Comparison of ENCODE assay signal across 12 cellular contexts in genomic region chr17:19341641-19342610, GRCh38. TPM values are rescaled to one million over a fixed set of nuclear protein-coding genes. Genes with fewer than 3 reads are reported as not detected.
DNase-seq lines count a peak whose midpoint lies in the region; ATAC-seq and TF ChIP-seq lines count a peak whose summit lies in the region.
"Had no signal": no experiment of that assay in that cellular context is flagged by ENCODE, and none has a peak within 500 bp of the region (broad histone marks: within the 10 kb centered on the region; RNA-seq: fewer than 3 reads in every experiment).

No MANE protein-coding gene starts in this region.

- TF ChIP-seq CTCF in breast epithelium (IDR thresholded peaks at IDR 0.05) (no peak), MCF 10A (IDR thresholded peaks at IDR 0.05; ENCODE audit: unreplicated experiment) (no peak), mesothelial cell of epicardium (IDR thresholded peaks at IDR 0.05; ENCODE audit: unreplicated experiment) (no peak), upper lobe of right lung (IDR thresholded peaks at IDR 0.05) (no peak)

- DNase-seq in breast epithelium (ENCODE audit: low spot score in 2 of 2) (peak in 1 of 2 donors; percentile 49), MCF 10A (ENCODE audit: unreplicated experiment) (no peak), caudate nucleus (lab: John Stamatoyannopoulos, UW) (peak in 1 of 61 donors; percentile 49), mesothelial cell of epicardium (ENCODE audit: low spot score in 2 of 2, unreplicated experiment in 2 of 2) (no peak), upper lobe of right lung (peak; percentile 59), HuH-7.5 (ENCODE audit: low spot score) (no peak), D341Med (ENCODE audit: low spot score) (no peak)
- DNase-seq in NK-92 treated with Interleukin-12 subunit alpha and Interleukin-12 subunit beta, amount 100 ng/mL, for 24 hours (lab: John Stamatoyannopoulos, UW): no peak
- DNase-seq: KBM-7, NCI-H2081 had no signal

- TF ChIP-seq POLR2A in breast epithelium (IDR thresholded peaks at IDR 0.05): no peak

- H3K36me3 Mint-ChIP-seq in MCF 10A (ENCODE audit: insufficient read depth, unreplicated experiment) (peaks cover 12% of the 10 kb centered on the region), mesothelial cell of epicardium (peaks cover 2% of the 10 kb centered on the region)

- H3K27ac Mint-ChIP-seq in MCF 10A (ENCODE audit: low read depth, unreplicated experiment) (no peak overlapping the region), mesothelial cell of epicardium (peak overlapping the region; percentile 89)
- H3K27ac Mint-ChIP-seq: B cell had no signal

- peaks cover 16% of the 10 kb centered on the region for H3K4me1 Mint-ChIP-seq in MCF 10A (ENCODE audit: insufficient read depth, unreplicated experiment)
- peaks cover 22% of the 10 kb centered on the region for H3K4me1 Mint-ChIP-seq in mesothelial cell of epicardium

- BruUV-seq in MCF 10A (replicated peaks; lab: Mats Ljungman, UMichigan): no TSS peak

- intact Hi-C loops in breast epithelium (cut with DNase I; ENCODE audit: low total_unique reads) (no loop called here), MCF 10A (cut with micrococcal nuclease) (no loop called here), upper lobe of right lung (cut with DNase I) (no loop called here)

- H3K27ac ChIP-seq in breast epithelium (peak overlapping the region; percentile 38 to 93), caudate nucleus (ENCODE audit: low read depth, low read length) (peak overlapping the region; percentile 58), upper lobe of right lung (no peak overlapping the region)
- H3K27ac ChIP-seq: esophagus muscularis mucosa had no signal

- peaks cover 7 to 8% of the 10 kb centered on the region in 2 donors for H3K4me1 ChIP-seq in breast epithelium
- peaks cover 10% of the 10 kb centered on the region for H3K4me1 ChIP-seq in upper lobe of right lung

- POLR2A ChIA-PET in MCF 10A (lab: Yijun Ruan, JAX): interaction anchor here (0.6 to 1.2 kb wide), 3 partner anchors 13 to 20 kb away, joined by 3 read pairs; no protein-coding TSS in a partner anchor

- H3K27me3 Mint-ChIP-seq in MCF 10A (ENCODE audit: insufficient read depth, unreplicated experiment) (no peaks in the 10 kb centered on the region), mesothelial cell of epicardium (ENCODE audit: low read depth) (no peaks in the 10 kb centered on the region)

- ATAC-seq in upper lobe of right lung: no peak

- H3K4me3 Mint-ChIP-seq in MCF 10A (ENCODE audit: unreplicated experiment) (no peak overlapping the region), mesothelial cell of epicardium (no peak overlapping the region)
- H3K4me3 Mint-ChIP-seq: B cell had no signal

- H3K4me3 ChIP-seq in breast epithelium (no peak overlapping the region), upper lobe of right lung (no peak overlapping the region)
- H3K4me3 ChIP-seq: esophagus muscularis mucosa had no signal

- H3K9me3 Mint-ChIP-seq in MCF 10A (ENCODE audit: unreplicated experiment) (no peaks in the 10 kb centered on the region), mesothelial cell of epicardium (no peaks in the 10 kb centered on the region)

- H3K27me3 ChIP-seq in breast epithelium (no peaks in the 10 kb centered on the region), upper lobe of right lung (no peaks in the 10 kb centered on the region)
- H3K27me3 ChIP-seq: esophagus muscularis mucosa had no signal

- H3K9me3 ChIP-seq in breast epithelium (no peaks in the 10 kb centered on the region), upper lobe of right lung (no peaks in the 10 kb centered on the region)
- H3K9me3 ChIP-seq: esophagus muscularis mucosa had no signal

- no peaks in the 10 kb centered on the region for H3K36me3 ChIP-seq in breast epithelium
- H3K36me3 ChIP-seq in upper lobe of right lung: no peaks in the 10 kb centered on the region
- H3K36me3 ChIP-seq: esophagus muscularis mucosa had no signal

- CTCF ChIA-PET in MCF 10A (lab: Yijun Ruan, JAX): interaction anchor here (1.7 kb wide), 1 partner anchor 21 kb away, joined by 3 read pairs; the partner anchor contains the start of gene B9D1

RNA-seq across cellular contexts. Expression of gene B9D1, which starts 20.6 kb away (rescaled TPM):
- total RNA-seq in breast epithelium (10 to 100 TPM; 14.4 to 29.2 (median 28.4) TPM), MCF 10A (2022) (30.4 and 33.0 TPM in 2 replicates), mesothelial cell of epicardium (20.9 to 26.2 TPM (median 22.2 TPM) in 3 replicates), upper lobe of right lung (9.9 TPM)

RNA-seq across cellular contexts. Expression of gene MAPK7, which starts 36.4 kb away (rescaled TPM):
- 10 to 100 TPM; 21.4 to 39.0 (median 22.7) TPM for total RNA-seq in breast epithelium
- 14.5 and 18.2 TPM in 2 replicates for total RNA-seq in MCF 10A (2022)
- 46.0 to 49.0 TPM (median 47.6 TPM) in 3 replicates for total RNA-seq in mesothelial cell of epicardium
- total RNA-seq in upper lobe of right lung: 25.7 TPM

RNA-seq across cellular contexts. Expression of gene MFAP4, which starts 45.1 kb away (rescaled TPM):
- total RNA-seq in breast epithelium (100 to 1,000 TPM in 2 of 3 donors, 10 to 100 TPM in 1; 45.5 to 186 (median 116) TPM), MCF 10A (2022) (not detected in 2 replicates), mesothelial cell of epicardium (194 to 213 TPM (median 210 TPM) in 3 replicates), upper lobe of right lung (270 TPM)
- total RNA-seq: B cell had no signal

Comparison
In these comparisons a context has a peak if more than half of its experiments do, and no peak if none do; other contexts are left out.
1. RNA of gene MFAP4, which starts 45.1 kb away (total RNA-seq): 270 TPM in upper lobe of right lung (single experiment), 194 to 213 TPM in mesothelial cell of epicardium and 45.5 to 186 TPM in breast epithelium; not detected in MCF 10A; every median in the first group is over 10 times any median in the second.